11 cellular contexts compared by ENCODE assay signal in the genomic region with DNA sequence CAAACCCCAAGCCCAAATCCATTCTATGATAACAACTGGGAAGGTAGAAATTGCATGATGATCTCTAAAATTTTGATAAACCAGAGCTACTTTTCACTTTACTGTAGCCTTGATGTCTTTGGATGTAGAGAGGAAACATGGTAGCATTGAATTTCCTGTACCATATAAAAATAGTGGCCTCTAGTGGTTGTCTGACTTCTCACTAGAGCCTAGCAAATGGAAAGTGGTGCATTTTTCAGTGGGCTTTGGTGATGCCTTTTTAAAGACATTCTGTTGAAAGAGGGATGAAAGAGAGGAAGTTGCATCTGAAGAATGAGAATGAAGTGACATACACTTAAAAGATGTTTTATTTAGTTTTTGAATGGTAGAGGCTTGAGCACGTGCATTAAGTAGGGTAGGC.
A peak's percentile ranks its signal among the peaks of the same experiment; 100 is the strongest.
DNase-seq lines count a peak whose midpoint lies in the region; ATAC-seq and TF ChIP-seq lines count a peak whose summit lies in the region.
"Had no signal": no experiment of that assay in that cellular context is flagged by ENCODE, and none has a peak within 500 bp of the region (broad histone marks: within the 10 kb centered on the region; RNA-seq: fewer than 3 reads in every experiment).

No MANE protein-coding gene starts in this region.

- H3K36me3 Mint-ChIP-seq in activated CD4-positive, alpha-beta memory T cell treated with anti-CD3 and anti-CD28 coated beads, Interleukin-2, amount 10 ng/mL, durations not matched to agents 7 days and 5 days (ENCODE audit: low read depth), result no peaks in the 10 kb centered on the region
- H3K36me3 Mint-ChIP-seq in activated naive CD8-positive, alpha-beta T cell treated with anti-CD3 and anti-CD28 coated beads, Interleukin-2, amount 50 U/mL, for 24 hours (ENCODE audit: low read depth), result no peaks in the 10 kb centered on the region
- no peaks in the 10 kb centered on the region for H3K36me3 Mint-ChIP-seq in naive thymus-derived CD8-positive, alpha-beta T cell

- TF ChIP-seq CTCF in AG04450 (IDR thresholded peaks at IDR 0.05; ENCODE audit: low read depth, low read length) (peak; percentile 59), fibroblast of the aortic adventitia (IDR thresholded peaks at IDR 0.05; ENCODE audit: insufficient read depth, low read length) (peak; percentile 3)

- H3K4me3 ChIP-seq in AG04450 (ENCODE audit: low read depth, low read length) (no peak overlapping the region), fibroblast of the aortic adventitia (ENCODE audit: low read depth, low read length) (no peak overlapping the region)
- H3K4me3 ChIP-seq: thyroid gland had no signal

- H3K4me3 Mint-ChIP-seq in activated CD4-positive, alpha-beta memory T cell treated with anti-CD3 and anti-CD28 coated beads, Interleukin-2, amount 10 ng/mL, durations not matched to agents 7 days and 5 days, result no peak overlapping the region
- H3K4me3 Mint-ChIP-seq in activated naive CD8-positive, alpha-beta T cell treated with anti-CD3 and anti-CD28 coated beads, Interleukin-2, amount 50 U/mL, for 24 hours, result no peak overlapping the region
- no peak overlapping the region for H3K4me3 Mint-ChIP-seq in naive thymus-derived CD8-positive, alpha-beta T cell

- no peaks in the 10 kb centered on the region for H3K4me1 Mint-ChIP-seq in activated CD4-positive, alpha-beta memory T cell treated with anti-CD3 and anti-CD28 coated beads, Interleukin-2, amount 10 ng/mL, durations not matched to agents 7 days and 5 days
- H3K4me1 Mint-ChIP-seq in activated naive CD8-positive, alpha-beta T cell treated with anti-CD3 and anti-CD28 coated beads, Interleukin-2, amount 50 U/mL, for 24 hours, result no peaks in the 10 kb centered on the region
- no peaks in the 10 kb centered on the region for H3K4me1 Mint-ChIP-seq in naive thymus-derived CD8-positive, alpha-beta T cell

- H3K27me3 Mint-ChIP-seq in activated CD4-positive, alpha-beta memory T cell treated with anti-CD3 and anti-CD28 coated beads, Interleukin-2, amount 10 ng/mL, durations not matched to agents 7 days and 5 days, result no peaks in the 10 kb centered on the region
- peaks cover 3% of the 10 kb centered on the region for H3K27me3 Mint-ChIP-seq in activated naive CD8-positive, alpha-beta T cell treated with anti-CD3 and anti-CD28 coated beads, Interleukin-2, amount 50 U/mL, for 24 hours
- H3K27me3 Mint-ChIP-seq in naive thymus-derived CD8-positive, alpha-beta T cell, result peaks cover 0 to 5% (median 0%) of the 10 kb centered on the region in 5 donors

- H3K27ac Mint-ChIP-seq in activated CD4-positive, alpha-beta memory T cell treated with anti-CD3 and anti-CD28 coated beads, Interleukin-2, amount 10 ng/mL, durations not matched to agents 7 days and 5 days, result no peak overlapping the region
- no peak overlapping the region for H3K27ac Mint-ChIP-seq in activated naive CD8-positive, alpha-beta T cell treated with anti-CD3 and anti-CD28 coated beads, Interleukin-2, amount 50 U/mL, for 24 hours
- no peak overlapping the region for H3K27ac Mint-ChIP-seq in naive thymus-derived CD8-positive, alpha-beta T cell

- POLR2A ChIA-PET in AG04450 (lab: Yijun Ruan, JAX), result no interaction called here
- POLR2A ChIA-PET in activated CD4-positive, alpha-beta memory T cell treated with anti-CD3 and anti-CD28 coated beads, Interleukin-2, amount 10 ng/mL, durations not matched to agents 7 days and 5 days (lab: Charles Lee), result no interaction called here
- POLR2A ChIA-PET in naive thymus-derived CD8-positive, alpha-beta T cell (lab: Charles Lee), result no interaction called here

- peak; percentile 66 for ATAC-seq in GM19351 (IDR thresholded peaks at IDR 0.05; ENCODE audit: unreplicated experiment)
- no peak for ATAC-seq in activated naive CD8-positive, alpha-beta T cell treated with anti-CD3 and anti-CD28 coated beads, Interleukin-2, amount 50 U/mL, for 24 hours
- no peak for ATAC-seq in naive thymus-derived CD8-positive, alpha-beta T cell

- H3K9me3 Mint-ChIP-seq in activated CD4-positive, alpha-beta memory T cell treated with anti-CD3 and anti-CD28 coated beads, Interleukin-2, amount 10 ng/mL, durations not matched to agents 7 days and 5 days, result no peaks in the 10 kb centered on the region
- H3K9me3 Mint-ChIP-seq in activated naive CD8-positive, alpha-beta T cell treated with anti-CD3 and anti-CD28 coated beads, Interleukin-2, amount 50 U/mL, for 24 hours, result no peaks in the 10 kb centered on the region
- peaks cover 0 to 10% (median 2%) of the 10 kb centered on the region in 9 donors for H3K9me3 Mint-ChIP-seq in naive thymus-derived CD8-positive, alpha-beta T cell

- H3K9me3 ChIP-seq in AG04450 (ENCODE audit: control insufficient read depth, insufficient read depth, low read length), result no peaks in the 10 kb centered on the region
- H3K9me3 ChIP-seq: neutrophil, thyroid gland had no signal

- no peak for DNase-seq in AG04450 (ENCODE audit: low read depth, low spot score)
- DNase-seq in NCI-H82 (lab: John Stamatoyannopoulos, UW), result peak; percentile 76
- no peak for DNase-seq in fibroblast of the aortic adventitia (ENCODE audit: low read depth)
- DNase-seq in NCI-H1436 treated with DMSO at 0.1 percent for 48 hours (lab: John Stamatoyannopoulos, UW), result no peak
- DNase-seq in activated CD4-positive, alpha-beta memory T cell treated with anti-CD3 and anti-CD28 coated beads, Interleukin-2, amount 10 ng/mL, durations not matched to agents 7 days and 5 days, result no peak
- no peak for DNase-seq in activated naive CD8-positive, alpha-beta T cell treated with anti-CD3 and anti-CD28 coated beads, Interleukin-2, amount 50 U/mL, for 24 hours
- DNase-seq in naive thymus-derived CD8-positive, alpha-beta T cell, result no peak
- DNase-seq: amniotic stem cell, thyroid gland had no signal

- H3K27ac ChIP-seq in AG04450 (ENCODE audit: low read depth, low read length), result no peak overlapping the region
- H3K27ac ChIP-seq: neutrophil, thyroid gland had no signal

- CTCF ChIA-PET in AG04450 (lab: Charles Lee), result interaction anchor here (0.5 to 2.1 kb wide), 16 partner anchors 9 to 1441 kb away, joined by 3 to 7 read pairs (median 4); no protein-coding TSS in a partner anchor
- CTCF ChIA-PET in activated CD4-positive, alpha-beta memory T cell treated with anti-CD3 and anti-CD28 coated beads, Interleukin-2, amount 10 ng/mL, durations not matched to agents 7 days and 5 days (lab: Charles Lee), result interaction anchor here (0.5 kb wide), 1 partner anchor 18 kb away, joined by 3 read pairs; no protein-coding TSS in a partner anchor

- H3K27me3 ChIP-seq in AG04450 (ENCODE audit: control insufficient read depth, insufficient read depth, low read length), result no peaks in the 10 kb centered on the region
- H3K27me3 ChIP-seq: neutrophil, thyroid gland had no signal
